9 cellular contexts compared by ENCODE assay signal in genomic region chr13:98975822-98976261, GRCh38. TPM values are rescaled to one million over a fixed set of nuclear protein-coding genes. Genes with fewer than 3 reads are reported as not detected.
DNase-seq lines count a peak whose midpoint lies in the region; ATAC-seq and TF ChIP-seq lines count a peak whose summit lies in the region.
"Had no signal": no experiment of that assay in that cellular context is flagged by ENCODE, and none has a peak within 500 bp of the region (broad histone marks: within the 10 kb centered on the region; RNA-seq: fewer than 3 reads in every experiment).

No MANE protein-coding gene starts in this region.

- H3K9me3 ChIP-seq in BLaER1 treated with 17β-estradiol and CSF1 and Interleukin-3, amounts not matched to agents 10 nM and 100 nM (replicated peaks in 1 of 11), result no peaks in the 10 kb centered on the region
- no peaks in the 10 kb centered on the region for H3K9me3 ChIP-seq in mucosa of descending colon

- no peaks in the 10 kb centered on the region for H4K20me1 ChIP-seq in BLaER1 treated with 17β-estradiol and CSF1 and Interleukin-3, amounts not matched to agents 10 nM and 100 nM

- peak overlapping the region; percentile 33 to 80 (median 70); a peak in 20 of 22 replicates for H3K9ac ChIP-seq in BLaER1 treated with 17β-estradiol and CSF1 and Interleukin-3, amounts not matched to agents 10 nM and 100 nM

- no peaks in the 10 kb centered on the region; a peak in 1 of 22 replicates for H3K27me3 ChIP-seq in BLaER1 treated with 17β-estradiol and CSF1 and Interleukin-3, amounts not matched to agents 10 nM and 100 nM

- intact Hi-C loops in mucosa of descending colon (cut with DNase I, micrococcal nuclease), result no loop called here

- DNase-seq in Jurkat, Clone E6-1 (ENCODE audit: low read depth, low spot score), result peak; percentile 76
- DNase-seq in cardiac fibroblast (ENCODE audit: low read depth in 2 of 2) (peak in 1 of 2 donors; percentile 41), mucosa of descending colon (no peak), COLO668 (lab: John Stamatoyannopoulos, UW; ENCODE audit: unreplicated experiment) (no peak)
- DNase-seq: NCI-H2171 had no signal

- TF ChIP-seq CTCF in cardiac fibroblast (IDR thresholded peaks at IDR 0.05; ENCODE audit: low read depth, low read length) (no peak), mucosa of descending colon (IDR thresholded peaks at IDR 0.05) (no peak)

- H3K4me2 ChIP-seq in BLaER1 treated with 17β-estradiol and CSF1 and Interleukin-3, amounts not matched to agents 10 nM and 100 nM, result peak overlapping the region; percentile 74 to 92 (median 86)

- H3K4me1 ChIP-seq in BLaER1 treated with 17β-estradiol and CSF1 and Interleukin-3, amounts not matched to agents 10 nM and 100 nM, result peaks cover 62 to 76% (median 68%) of the 10 kb centered on the region in 10 experiments
- peaks cover 18% of the 10 kb centered on the region for H3K4me1 ChIP-seq in mucosa of descending colon (ENCODE audit: low read depth)

- peak overlapping the region; percentile 29 to 90 (median 80); a peak in 20 of 22 replicates for H3K27ac ChIP-seq in BLaER1 treated with 17β-estradiol and CSF1 and Interleukin-3, amounts not matched to agents 10 nM and 100 nM

- no peaks in the 10 kb centered on the region for H3K36me3 ChIP-seq in BLaER1 treated with 17β-estradiol and CSF1 and Interleukin-3, amounts not matched to agents 10 nM and 100 nM
- H3K36me3 ChIP-seq in mucosa of descending colon (ENCODE audit: low read depth), result no peaks in the 10 kb centered on the region

- H3K4me3 ChIP-seq in BLaER1 treated with 17β-estradiol and CSF1 and Interleukin-3, amounts not matched to agents 10 nM and 100 nM, result peak overlapping the region in 7 of 10 experiments; percentile 0 to 43 (median 37); a peak in 8 of 20 replicates
- H3K4me3 ChIP-seq in Jurkat, Clone E6-1 (ENCODE audit: low read length), result no peak overlapping the region
- H3K4me3 ChIP-seq in cardiac fibroblast (replicated peaks in 1 of 2; ENCODE audit: low read depth in 2 of 2, low read length in 2 of 2), result peak overlapping the region; percentile 14 to 60
- H3K4me3 ChIP-seq in mucosa of descending colon, result no peak overlapping the region

- ATAC-seq in mucosa of descending colon (peak; percentile 49), GM21390 (IDR thresholded peaks at IDR 0.05; ENCODE audit: unreplicated experiment) (no peak), GM18870 (IDR thresholded peaks at IDR 0.05; ENCODE audit: unreplicated experiment) (no peak), GM21737 (IDR thresholded peaks at IDR 0.05; ENCODE audit: unreplicated experiment) (no peak)

RNA-seq across cellular contexts. Expression of gene DOCK9, which starts 2.0 kb away (rescaled TPM):
- polyA plus RNA-seq in Jurkat, Clone E6-1 (2012; ENCODE audit: insufficient read depth, insufficient read length), result 4.8 TPM
- total RNA-seq in mucosa of descending colon, result 100 to 1,000 TPM in 1 of 3 donors, 10 to 100 TPM in 2; 52.0 to 136 (median 54.4) TPM

Comparison
In these comparisons a context has a peak if more than half of its experiments do, and no peak if none do; other contexts are left out.
1. H3K4me3 ChIP-seq: peak in BLaER1 treated with 17β-estradiol and CSF1 and Interleukin-3, amounts not matched to agents 10 nM and 100 nM (7 of 10) and cardiac fibroblast (2 of 2); none in Jurkat, Clone E6-1 (single experiment) and mucosa of descending colon (single experiment).